ENCODE assay signal across 34 cellular contexts in the genomic region with DNA sequence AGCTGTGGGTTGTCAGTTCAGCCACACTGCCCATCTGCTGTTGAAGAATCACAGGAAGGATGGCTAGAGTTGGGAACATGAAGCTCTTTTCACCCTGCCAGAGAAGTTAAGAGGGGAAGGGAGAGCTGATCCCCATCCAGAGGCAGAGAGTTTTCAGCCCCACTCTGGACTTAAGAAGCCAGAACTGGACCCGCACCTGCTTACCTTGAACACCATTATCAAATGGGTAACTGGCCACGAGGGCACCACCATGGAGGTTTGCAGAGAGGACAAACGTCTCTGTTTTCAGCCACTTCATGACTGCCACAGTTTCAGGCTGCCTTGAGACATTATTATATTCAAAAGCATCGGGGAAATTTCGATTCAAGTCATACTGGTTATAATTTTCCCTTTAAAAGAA.
"Had no signal": no experiment of that assay in that cellular context is flagged by ENCODE, and none has a peak within 500 bp of the region (broad histone marks: within the 10 kb centered on the region; RNA-seq: fewer than 3 reads in every experiment).

No MANE protein-coding gene starts in this region.

- H3K36me3 ChIP-seq: MG63 had no signal

- DNase-seq: Karpas-422, Kasumi-1, MG63, MV-4-11, NCI-H1048, NCI-H1092, NCI-H1092 treated with DMSO at 0.1 percent for 48 hours, NCI-H1105, NCI-H1105 treated with DMSO at 0.1 percent for 48 hours, NCI-H1417, NCI-H1417 treated with DMSO at 0.1 percent for 48 hours, NCI-H1436, NCI-H1436 treated with DMSO at 0.1 percent for 48 hours, NCI-H146, NCI-H1694, NCI-H1694 treated with DMSO at 0.1 percent for 48 hours, NCI-H187, NCI-H187 treated with DMSO at 0.1 percent for 48 hours, NCI-H1930, NCI-H2029, NCI-H2029 treated with DMSO at 0.1 percent for 48 hours, NCI-H2081, NCI-H2081 treated with DMSO at 0.1 percent for 48 hours, NCI-H2107, NCI-H2171, NCI-H2171 treated with DMSO at 0.1 percent for 48 hours, NCI-H2227 treated with DMSO at 0.1 percent for 48 hours, NCI-H226, NCI-H345, NCI-H446, NCI-H446 treated with DMSO at 0.1 percent for 48 hours, NCI-H510A, NCI-H510A treated with DMSO at 0.1 percent for 48 hours, NCI-H524 had no signal

- H3K4me3 ChIP-seq: MG63 had no signal

- H3K27me3 ChIP-seq: MG63 had no signal

- H3K9me3 ChIP-seq: MG63 had no signal
